ENCODE assay signal across 1 cellular context in the genomic region with DNA sequence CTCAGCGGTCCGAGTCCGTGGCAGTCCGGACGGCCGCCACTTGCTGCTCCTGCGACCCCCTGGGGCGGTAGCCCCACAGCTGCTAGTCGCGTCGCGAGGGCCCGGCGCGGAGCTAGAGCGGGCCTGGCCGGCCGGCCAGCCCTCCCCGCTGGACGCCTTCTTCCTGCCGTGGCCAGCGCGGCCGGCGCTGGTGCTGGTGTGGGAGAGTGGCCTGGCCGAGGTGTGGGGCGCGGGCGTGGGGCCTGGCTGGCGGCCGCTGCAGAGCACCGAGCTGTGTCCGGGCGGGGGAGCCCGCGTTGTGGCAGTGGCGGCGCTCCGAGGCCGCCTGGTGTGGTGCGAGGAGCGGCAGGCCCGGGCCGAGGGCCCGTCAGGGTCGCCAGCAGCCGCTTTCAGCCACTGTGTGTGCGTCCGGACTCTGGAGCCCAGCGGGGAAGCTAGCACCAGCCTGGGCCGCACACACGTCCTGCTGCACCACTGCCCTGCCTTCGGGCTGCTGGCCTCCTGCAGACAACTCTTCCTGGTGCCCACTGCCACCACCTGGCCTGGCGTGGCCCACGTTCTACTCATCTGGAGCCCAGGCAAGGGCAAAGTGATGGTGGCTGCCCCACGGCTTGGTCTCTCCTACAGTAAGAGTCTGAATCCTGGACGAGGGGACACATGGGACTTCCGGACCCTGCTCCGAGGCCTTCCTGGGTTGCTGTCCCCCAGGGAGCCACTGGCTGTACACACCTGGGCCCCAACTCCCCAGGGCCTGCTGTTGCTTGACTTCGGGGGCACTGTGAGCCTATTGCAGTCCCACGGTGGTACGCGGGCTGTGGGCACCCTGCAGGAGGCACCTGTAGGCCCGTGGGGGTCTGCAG.
TF ChIP-seq lines count a peak whose summit lies in the region.

No MANE protein-coding gene starts in this region.

TF ChIP-seq in K562, 482 proteins besides CTCF, POLR2A, EP300 and RAD21 (continued from another document):
- TF ChIP-seq E2F8 (IDR thresholded peaks at IDR 0.05; ENCODE audit: low read depth, partially characterized antibody) = no peak
- TF ChIP-seq FOXM1 (IDR thresholded peaks at IDR 0.05; ENCODE audit: low read depth) = no peak
- TF ChIP-seq FOXM1 (CRISPR knock-in tag; IDR thresholded peaks at IDR 0.05; ENCODE audit: low read depth) = no peak
- no peak for TF ChIP-seq NFRKB (IDR thresholded peaks at IDR 0.05; ENCODE audit: low read depth)
- TF ChIP-seq IRF2 (CRISPR knock-in tag; IDR thresholded peaks at IDR 0.05) = no peak
- TF ChIP-seq, protein P1, sequence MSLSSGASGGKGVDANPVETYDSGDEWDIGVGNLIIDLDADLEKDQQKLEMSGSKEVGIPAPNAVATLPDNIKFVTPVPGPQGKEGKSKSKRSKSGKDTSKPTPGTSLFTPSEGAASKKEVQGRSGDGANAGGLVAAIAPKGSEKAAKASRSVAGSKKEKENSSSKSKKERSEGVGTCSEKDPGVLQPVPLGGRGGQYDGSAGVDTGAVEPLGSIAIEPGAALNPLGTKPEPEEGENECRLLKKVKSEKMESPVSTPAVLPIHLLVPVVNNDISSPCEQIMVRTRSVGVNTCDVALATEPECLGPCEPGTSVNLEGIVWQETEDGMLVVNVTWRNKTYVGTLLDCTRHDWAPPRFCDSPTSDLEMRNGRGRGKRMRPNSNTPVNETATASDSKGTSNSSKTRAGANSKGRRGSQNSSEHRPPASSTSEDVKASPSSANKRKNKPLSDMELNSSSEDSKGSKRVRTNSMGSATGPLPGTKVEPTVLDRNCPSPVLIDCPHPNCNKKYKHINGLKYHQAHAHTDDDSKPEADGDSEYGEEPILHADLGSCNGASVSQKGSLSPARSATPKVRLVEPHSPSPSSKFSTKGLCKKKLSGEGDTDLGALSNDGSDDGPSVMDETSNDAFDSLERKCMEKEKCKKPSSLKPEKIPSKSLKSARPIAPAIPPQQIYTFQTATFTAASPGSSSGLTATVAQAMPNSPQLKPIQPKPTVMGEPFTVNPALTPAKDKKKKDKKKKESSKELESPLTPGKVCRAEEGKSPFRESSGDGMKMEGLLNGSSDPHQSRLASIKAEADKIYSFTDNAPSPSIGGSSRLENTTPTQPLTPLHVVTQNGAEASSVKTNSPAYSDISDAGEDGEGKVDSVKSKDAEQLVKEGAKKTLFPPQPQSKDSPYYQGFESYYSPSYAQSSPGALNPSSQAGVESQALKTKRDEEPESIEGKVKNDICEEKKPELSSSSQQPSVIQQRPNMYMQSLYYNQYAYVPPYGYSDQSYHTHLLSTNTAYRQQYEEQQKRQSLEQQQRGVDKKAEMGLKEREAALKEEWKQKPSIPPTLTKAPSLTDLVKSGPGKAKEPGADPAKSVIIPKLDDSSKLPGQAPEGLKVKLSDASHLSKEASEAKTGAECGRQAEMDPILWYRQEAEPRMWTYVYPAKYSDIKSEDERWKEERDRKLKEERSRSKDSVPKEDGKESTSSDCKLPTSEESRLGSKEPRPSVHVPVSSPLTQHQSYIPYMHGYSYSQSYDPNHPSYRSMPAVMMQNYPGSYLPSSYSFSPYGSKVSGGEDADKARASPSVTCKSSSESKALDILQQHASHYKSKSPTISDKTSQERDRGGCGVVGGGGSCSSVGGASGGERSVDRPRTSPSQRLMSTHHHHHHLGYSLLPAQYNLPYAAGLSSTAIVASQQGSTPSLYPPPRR (CRISPR knock-in tag; IDR thresholded peaks at IDR 0.05; ENCODE audit: borderline replicate concordance) = no peak
- no peak for TF ChIP-seq ZNF23 (CRISPR knock-in tag; IDR thresholded peaks at IDR 0.05)
- TF ChIP-seq SREBF2 (CRISPR knock-in tag; IDR thresholded peaks at IDR 0.05) = no peak
- TF ChIP-seq POLR2G (IDR thresholded peaks at IDR 0.05; ENCODE audit: low read depth, low read length) = peak; percentile 63
- TF ChIP-seq GABPB2 (CRISPR knock-in tag; conservative IDR thresholded peaks at IDR 0.05) = no peak
- TF ChIP-seq, protein P2, sequence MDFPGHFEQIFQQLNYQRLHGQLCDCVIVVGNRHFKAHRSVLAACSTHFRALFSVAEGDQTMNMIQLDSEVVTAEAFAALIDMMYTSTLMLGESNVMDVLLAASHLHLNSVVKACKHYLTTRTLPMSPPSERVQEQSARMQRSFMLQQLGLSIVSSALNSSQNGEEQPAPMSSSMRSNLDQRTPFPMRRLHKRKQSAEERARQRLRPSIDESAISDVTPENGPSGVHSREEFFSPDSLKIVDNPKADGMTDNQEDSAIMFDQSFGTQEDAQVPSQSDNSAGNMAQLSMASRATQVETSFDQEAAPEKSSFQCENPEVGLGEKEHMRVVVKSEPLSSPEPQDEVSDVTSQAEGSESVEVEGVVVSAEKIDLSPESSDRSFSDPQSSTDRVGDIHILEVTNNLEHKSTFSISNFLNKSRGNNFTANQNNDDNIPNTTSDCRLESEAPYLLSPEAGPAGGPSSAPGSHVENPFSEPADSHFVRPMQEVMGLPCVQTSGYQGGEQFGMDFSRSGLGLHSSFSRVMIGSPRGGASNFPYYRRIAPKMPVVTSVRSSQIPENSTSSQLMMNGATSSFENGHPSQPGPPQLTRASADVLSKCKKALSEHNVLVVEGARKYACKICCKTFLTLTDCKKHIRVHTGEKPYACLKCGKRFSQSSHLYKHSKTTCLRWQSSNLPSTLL (IDR thresholded peaks at IDR 0.05) = no peak
- no peak for TF ChIP-seq SMC3 (conservative IDR thresholded peaks at IDR 0.05; ENCODE audit: insufficient read depth, low read depth, low read length)
- TF ChIP-seq FOXP1 (CRISPR knock-in tag; IDR thresholded peaks at IDR 0.05) = peak; percentile 76; the same call in 1 of the 2 replicates
- TF ChIP-seq, protein P3, sequence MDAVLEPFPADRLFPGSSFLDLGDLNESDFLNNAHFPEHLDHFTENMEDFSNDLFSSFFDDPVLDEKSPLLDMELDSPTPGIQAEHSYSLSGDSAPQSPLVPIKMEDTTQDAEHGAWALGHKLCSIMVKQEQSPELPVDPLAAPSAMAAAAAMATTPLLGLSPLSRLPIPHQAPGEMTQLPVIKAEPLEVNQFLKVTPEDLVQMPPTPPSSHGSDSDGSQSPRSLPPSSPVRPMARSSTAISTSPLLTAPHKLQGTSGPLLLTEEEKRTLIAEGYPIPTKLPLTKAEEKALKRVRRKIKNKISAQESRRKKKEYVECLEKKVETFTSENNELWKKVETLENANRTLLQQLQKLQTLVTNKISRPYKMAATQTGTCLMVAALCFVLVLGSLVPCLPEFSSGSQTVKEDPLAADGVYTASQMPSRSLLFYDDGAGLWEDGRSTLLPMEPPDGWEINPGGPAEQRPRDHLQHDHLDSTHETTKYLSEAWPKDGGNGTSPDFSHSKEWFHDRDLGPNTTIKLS (IDR thresholded peaks at IDR 0.05; ENCODE audit: borderline replicate concordance, low read depth) = 0 out of 2 replicates have a peak, but pooled peaks have one; percentile 2
- TF ChIP-seq, protein P4, sequence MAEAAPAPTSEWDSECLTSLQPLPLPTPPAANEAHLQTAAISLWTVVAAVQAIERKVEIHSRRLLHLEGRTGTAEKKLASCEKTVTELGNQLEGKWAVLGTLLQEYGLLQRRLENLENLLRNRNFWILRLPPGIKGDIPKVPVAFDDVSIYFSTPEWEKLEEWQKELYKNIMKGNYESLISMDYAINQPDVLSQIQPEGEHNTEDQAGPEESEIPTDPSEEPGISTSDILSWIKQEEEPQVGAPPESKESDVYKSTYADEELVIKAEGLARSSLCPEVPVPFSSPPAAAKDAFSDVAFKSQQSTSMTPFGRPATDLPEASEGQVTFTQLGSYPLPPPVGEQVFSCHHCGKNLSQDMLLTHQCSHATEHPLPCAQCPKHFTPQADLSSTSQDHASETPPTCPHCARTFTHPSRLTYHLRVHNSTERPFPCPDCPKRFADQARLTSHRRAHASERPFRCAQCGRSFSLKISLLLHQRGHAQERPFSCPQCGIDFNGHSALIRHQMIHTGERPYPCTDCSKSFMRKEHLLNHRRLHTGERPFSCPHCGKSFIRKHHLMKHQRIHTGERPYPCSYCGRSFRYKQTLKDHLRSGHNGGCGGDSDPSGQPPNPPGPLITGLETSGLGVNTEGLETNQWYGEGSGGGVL (CRISPR knock-in tag; IDR thresholded peaks at IDR 0.05) = no peak
- 0 out of 2 replicates have a peak, but pooled peaks have one; percentile 25 for TF ChIP-seq ATF2 (CRISPR knock-in tag; IDR thresholded peaks at IDR 0.05)
- TF ChIP-seq ZC3H8 (IDR thresholded peaks at IDR 0.05) = no peak
- TF ChIP-seq, protein P5, sequence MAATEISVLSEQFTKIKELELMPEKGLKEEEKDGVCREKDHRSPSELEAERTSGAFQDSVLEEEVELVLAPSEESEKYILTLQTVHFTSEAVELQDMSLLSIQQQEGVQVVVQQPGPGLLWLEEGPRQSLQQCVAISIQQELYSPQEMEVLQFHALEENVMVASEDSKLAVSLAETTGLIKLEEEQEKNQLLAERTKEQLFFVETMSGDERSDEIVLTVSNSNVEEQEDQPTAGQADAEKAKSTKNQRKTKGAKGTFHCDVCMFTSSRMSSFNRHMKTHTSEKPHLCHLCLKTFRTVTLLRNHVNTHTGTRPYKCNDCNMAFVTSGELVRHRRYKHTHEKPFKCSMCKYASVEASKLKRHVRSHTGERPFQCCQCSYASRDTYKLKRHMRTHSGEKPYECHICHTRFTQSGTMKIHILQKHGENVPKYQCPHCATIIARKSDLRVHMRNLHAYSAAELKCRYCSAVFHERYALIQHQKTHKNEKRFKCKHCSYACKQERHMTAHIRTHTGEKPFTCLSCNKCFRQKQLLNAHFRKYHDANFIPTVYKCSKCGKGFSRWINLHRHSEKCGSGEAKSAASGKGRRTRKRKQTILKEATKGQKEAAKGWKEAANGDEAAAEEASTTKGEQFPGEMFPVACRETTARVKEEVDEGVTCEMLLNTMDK (IDR thresholded peaks at IDR 0.05; ENCODE audit: borderline replicate concordance, insufficient read depth, low read depth, low read length, poor library complexity, severe bottlenecking) = no peak
- no peak for TF ChIP-seq ZNF263 (CRISPR knock-in tag; IDR thresholded peaks at IDR 0.05; ENCODE audit: borderline replicate concordance)
- no peak for TF ChIP-seq RNF2 (IDR thresholded peaks at IDR 0.05)
- no peak for TF ChIP-seq GTF2F1 (IDR thresholded peaks at IDR 0.05; ENCODE audit: low read depth, low read length)
- TF ChIP-seq TRIM25 (IDR thresholded peaks at IDR 0.05; ENCODE audit: borderline replicate concordance) = no peak
- TF ChIP-seq SAFB (IDR thresholded peaks at IDR 0.05; ENCODE audit: borderline replicate concordance, low read depth, low read length) = peak; percentile 72; the same call in 1 of the 2 replicates
- TF ChIP-seq ADNP (tag; IDR thresholded peaks at IDR 0.05) = no peak
- TF ChIP-seq ESRRA (IDR thresholded peaks at IDR 0.05; ENCODE audit: borderline replicate concordance, low read depth) = no peak
- TF ChIP-seq ATF1 (CRISPR knock-in tag; IDR thresholded peaks at IDR 0.05) = no peak
- peak; percentile 69 for TF ChIP-seq ATF1 (tag; IDR thresholded peaks at IDR 0.05)
- no peak for TF ChIP-seq DLX4 (CRISPR knock-in tag; IDR thresholded peaks at IDR 0.05)
- TF ChIP-seq RBBP5 (IDR thresholded peaks at IDR 0.05; ENCODE audit: borderline replicate concordance, insufficient read depth, low read length, poor library complexity, severe bottlenecking) = peak; percentile 64
- TF ChIP-seq FIP1L1 (IDR thresholded peaks at IDR 0.05; ENCODE audit: low read depth, low read length, poor library complexity, severe bottlenecking) = no peak
- TF ChIP-seq EZH2 (IDR thresholded peaks at IDR 0.05; ENCODE audit: borderline replicate concordance, low read depth, low read length) = no peak
- peak; percentile 40; the same call in 1 of the 2 replicates for TF ChIP-seq ELF1 (tag; IDR thresholded peaks at IDR 0.05)
- no peak for TF ChIP-seq OTX1 (CRISPR knock-in tag; IDR thresholded peaks at IDR 0.05)
- TF ChIP-seq GATAD2B (IDR thresholded peaks at IDR 0.05; ENCODE audit: borderline replicate concordance) = no peak
- no peak for TF ChIP-seq KAT7 (CRISPR knock-in tag; IDR thresholded peaks at IDR 0.05; ENCODE audit: borderline replicate concordance)
